19 cellular contexts compared by ENCODE assay signal in genomic region chr7:122743211-122743610, GRCh38. TPM values are rescaled to one million over a fixed set of nuclear protein-coding genes. Genes with fewer than 3 reads are reported as not detected.
DNase-seq lines count a peak whose midpoint lies in the region; ATAC-seq, FAIRE-seq and TF ChIP-seq lines count a peak whose summit lies in the region.
"Had no signal": no experiment of that assay in that cellular context is flagged by ENCODE, and none has a peak within 500 bp of the region (broad histone marks: within the 10 kb centered on the region; RNA-seq: fewer than 3 reads in every experiment).

No MANE protein-coding gene starts in this region.

- TF ChIP-seq CTCF in brain (conservative IDR thresholded peaks at IDR 0.05), result no peak
- TF ChIP-seq CTCF in keratinocyte (optimal IDR thresholded peaks at IDR 0.05 in 1 of 3, IDR thresholded peaks at IDR 0.05 in 1 of 3, conservative IDR thresholded peaks at IDR 0.05 in 1 of 3; ENCODE audit: extremely low read depth in 1 of 3, insufficient read depth in 2 of 3, low read length in 3 of 3), result no peak

- no peak for ATAC-seq in HG03571 (IDR thresholded peaks at IDR 0.05; ENCODE audit: unreplicated experiment)
- ATAC-seq: K562, PC-3, T-cell had no signal

- peaks cover 19% of the 10 kb centered on the region for H3K4me1 Mint-ChIP-seq in brain
- H3K4me1 Mint-ChIP-seq: CD4-positive, CD25-positive, alpha-beta regulatory T cell; T-cell had no signal

- no peaks in the 10 kb centered on the region for H3K9me3 ChIP-seq in keratinocyte (ENCODE audit: control insufficient read depth, low read depth, low read length)

- H3K4me1 ChIP-seq in keratinocyte (ENCODE audit: control insufficient read depth, extremely low read depth, insufficient read depth, low read length), result peaks cover 4% of the 10 kb centered on the region

- no peaks in the 10 kb centered on the region for H3K27me3 ChIP-seq in keratinocyte (ENCODE audit: control insufficient read depth, extremely low read depth, insufficient read depth, low read length)

- DNase-seq in NCI-H748 (lab: John Stamatoyannopoulos, UW; ENCODE audit: unreplicated experiment) (peak; percentile 40), NCI-H748 treated with DMSO at 0.1 percent for 48 hours (lab: John Stamatoyannopoulos, UW) (no peak), HPDE6-E6E7 (ENCODE audit: extremely low spot score) (peak; percentile 16), keratinocyte (ENCODE audit: low read depth, low spot score) (no peak), erythroblast (lab: John Stamatoyannopoulos, UW) (no peak)
- DNase-seq: ACHN; Calu3; CD4-positive, CD25-positive, alpha-beta regulatory T cell; DND-41; GF-D8; GM23248; NCI-H2029; NCI-H446 treated with DMSO at 0.1 percent for 48 hours; PC-3; T-cell had no signal

- dilution Hi-C loops in keratinocyte (cut with MboI; ENCODE audit: extremely low pct_ligation_motif_present, low sequenced_read_pairs), result no loop called here

- no peaks in the 10 kb centered on the region for H3K9me1 ChIP-seq in keratinocyte (ENCODE audit: control insufficient read depth, extremely low read depth, insufficient read depth, low read length)

- H3K79me2 ChIP-seq in keratinocyte (ENCODE audit: control insufficient read depth, insufficient read depth, low read length), result no peaks in the 10 kb centered on the region

- no peak overlapping the region for H3K9ac ChIP-seq in keratinocyte (ENCODE audit: control insufficient read depth, extremely low read depth, insufficient read depth, low read length)
- H3K9ac ChIP-seq: GM23248 had no signal

- no peaks in the 10 kb centered on the region for H4K20me1 ChIP-seq in keratinocyte (ENCODE audit: control insufficient read depth, extremely low read depth, insufficient read depth, low read length)

- peak overlapping the region in 1 of 5 experiments; percentile 31 for H3K4me3 Mint-ChIP-seq in brain
- H3K4me3 Mint-ChIP-seq: CD4-positive, CD25-positive, alpha-beta regulatory T cell; T-cell had no signal

- H3K4me2 ChIP-seq in keratinocyte (ENCODE audit: control insufficient read depth, extremely low read depth, insufficient read depth, low read depth, low read length), result peak overlapping the region; percentile 18

- H3K9me3 Mint-ChIP-seq in brain, result no peaks in the 10 kb centered on the region

- no peaks in the 10 kb centered on the region for H3K36me3 Mint-ChIP-seq in brain
- H3K36me3 Mint-ChIP-seq: CD4-positive, CD25-positive, alpha-beta regulatory T cell; T-cell had no signal

- H3K27me3 Mint-ChIP-seq in brain, result no peaks in the 10 kb centered on the region
- H3K27me3 Mint-ChIP-seq: CD4-positive, CD25-positive, alpha-beta regulatory T cell; T-cell had no signal

- H3K27ac ChIP-seq in keratinocyte (ENCODE audit: control insufficient read depth, insufficient read depth, low read length), result no peak overlapping the region
- H3K27ac ChIP-seq: GM23248, HL-60 had no signal

- H2AFZ ChIP-seq in keratinocyte (ENCODE audit: control insufficient read depth, low read length), result no peak overlapping the region
- H2AFZ ChIP-seq: GM23248 had no signal

- H3K27ac Mint-ChIP-seq in brain, result peak overlapping the region in 3 of 5 experiments; percentile 35 to 76 (median 65)
- H3K27ac Mint-ChIP-seq: CD4-positive, CD25-positive, alpha-beta regulatory T cell; T-cell had no signal

- no peaks in the 10 kb centered on the region for H3K36me3 ChIP-seq in keratinocyte (ENCODE audit: control insufficient read depth in 2 of 2, extremely low read depth in 1 of 2, insufficient read depth in 2 of 2, low read length in 2 of 2)

- no peak overlapping the region for H3K4me3 ChIP-seq in keratinocyte (ENCODE audit: control insufficient read depth in 2 of 3, extremely low read depth in 1 of 3, insufficient read depth in 2 of 3, low read depth in 1 of 3, low read length in 3 of 3)
- H3K4me3 ChIP-seq: GM23248, K562 had no signal

- no peak for TF ChIP-seq POLR2A in erythroblast (IDR thresholded peaks at IDR 0.05; ENCODE audit: low read length)

- FAIRE-seq in keratinocyte (lab: Jason Lieb, UNC), result no peak
- FAIRE-seq: K562 had no signal

RNA-seq across cellular contexts. Expression of gene RNF148, which starts 40.5 kb away (rescaled TPM):
- polyA plus RNA-seq in brain (ENCODE audit: insufficient read depth, low read depth, low replicate concordance), result not detected
- not detected in 3 replicates for polyA plus RNA-seq in keratinocyte
- not detected for polyA plus RNA-seq in keratinocyte (2011; ENCODE audit: low read depth)
- 0.05 TPM in 1 of 2 replicates, not detected in the other for polyA plus RNA-seq in keratinocyte (2011; cell fraction: cytosol; rRNA removed)
- polyA plus RNA-seq in keratinocyte (2011; cell fraction: nucleus; rRNA removed), result not detected in 2 replicates
- not detected in 2 replicates for polyA plus RNA-seq in keratinocyte (2012; ENCODE audit: low replicate concordance)
- polyA minus RNA-seq in keratinocyte, result 0.16 TPM in 1 of 3 replicates, not detected in the others
- polyA minus RNA-seq in keratinocyte (2011; cell fraction: cytosol; rRNA and poly(A)+ RNA removed), result not detected
- polyA minus RNA-seq in keratinocyte (2011; cell fraction: nucleus; rRNA and poly(A)+ RNA removed), result not detected in 2 replicates
- polyA plus RNA-seq: CD4-positive, CD25-positive, alpha-beta regulatory T cell; GM23248; K562 had no signal

RNA-seq across cellular contexts. Expression of gene RNF133, which starts 44.3 kb away (rescaled TPM):
- polyA plus RNA-seq in brain (ENCODE audit: insufficient read depth, low read depth, low replicate concordance), result not detected
- polyA plus RNA-seq in keratinocyte, result not detected in 3 replicates
- polyA plus RNA-seq in keratinocyte (2011; ENCODE audit: low read depth), result not detected
- 0.05 TPM in 1 of 2 replicates, not detected in the other for polyA plus RNA-seq in keratinocyte (2011; cell fraction: cytosol; rRNA removed)
- polyA plus RNA-seq in keratinocyte (2011; cell fraction: nucleus; rRNA removed), result not detected in 2 replicates
- not detected in 2 replicates for polyA plus RNA-seq in keratinocyte (2012; ENCODE audit: low replicate concordance)
- polyA minus RNA-seq in keratinocyte, result not detected in 3 replicates
- not detected for polyA minus RNA-seq in keratinocyte (2011; cell fraction: cytosol; rRNA and poly(A)+ RNA removed)
- polyA minus RNA-seq in keratinocyte (2011; cell fraction: nucleus; rRNA and poly(A)+ RNA removed), result not detected in 2 replicates
- polyA plus RNA-seq: CD4-positive, CD25-positive, alpha-beta regulatory T cell; GM23248; K562 had no signal

Comparison
In these comparisons a context has a peak if more than half of its experiments do, and no peak if none do; other contexts are left out.
1. DNase-seq: peak in NCI-H748 (single experiment) and HPDE6-E6E7 (single experiment); none in NCI-H748 treated with DMSO at 0.1 percent for 48 hours (single experiment), keratinocyte (single experiment) and erythroblast (0 of 2).